ENCODE assay signal across 23 cellular contexts in the genomic region with DNA sequence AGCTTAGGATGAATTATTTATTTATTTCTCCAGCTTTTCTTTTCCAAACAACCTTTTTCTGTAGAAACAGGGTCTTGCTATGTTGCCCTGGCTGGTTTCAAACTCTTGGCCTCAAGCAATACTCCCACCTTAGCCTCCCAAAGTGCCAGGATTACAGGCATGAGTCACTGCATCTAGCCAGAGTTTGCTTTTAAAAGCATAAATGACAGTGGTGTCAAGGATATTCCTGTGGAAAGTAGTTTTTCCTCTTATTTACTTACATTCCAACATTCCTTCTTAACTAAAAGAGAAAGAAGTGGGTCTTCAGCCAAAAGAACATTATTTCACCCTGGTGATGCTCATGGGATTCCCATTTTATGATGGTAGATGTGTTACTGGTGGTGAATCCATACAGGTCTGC.
DNase-seq lines count a peak whose midpoint lies in the region; ATAC-seq and TF ChIP-seq lines count a peak whose summit lies in the region.
"Had no signal": no experiment of that assay in that cellular context is flagged by ENCODE, and none has a peak within 500 bp of the region (broad histone marks: within the 10 kb centered on the region; RNA-seq: fewer than 3 reads in every experiment).

No MANE protein-coding gene starts in this region.

- TF ChIP-seq CTCF in osteocyte (IDR thresholded peaks at IDR 0.05) (no peak), OCI-LY7 (conservative IDR thresholded peaks at IDR 0.05; ENCODE audit: low read length) (no peak), upper lobe of left lung (IDR thresholded peaks at IDR 0.05) (no peak)

- no peak overlapping the region for H3K4me3 ChIP-seq in OCI-LY7 (ENCODE audit: low read depth, low read length, poor library complexity, severe bottlenecking)
- H3K4me3 ChIP-seq in upper lobe of left lung, result no peak overlapping the region
- H3K4me3 ChIP-seq: dorsolateral prefrontal cortex, ovary, thoracic aorta had no signal

- peaks cover 64% of the 10 kb centered on the region for H3K4me1 Mint-ChIP-seq in osteocyte (ENCODE audit: unreplicated experiment)
- H3K4me1 Mint-ChIP-seq in activated naive CD8-positive, alpha-beta T cell treated with anti-CD3 and anti-CD28 coated beads, Interleukin-2, amount 50 U/mL, for 24 hours, result peaks cover 4% of the 10 kb centered on the region
- H3K4me1 Mint-ChIP-seq: naive B cell; stimulated activated effector memory CD8-positive, alpha-beta T cell treated with anti-CD3 and anti-CD28 coated beads, Interleukin-12 subunit alpha, Interleukin-12 subunit beta, amount 100 ng/mL, for 72 hours had no signal

- H3K4me1 ChIP-seq in OCI-LY7 (ENCODE audit: insufficient read depth, low read length, poor library complexity, severe bottlenecking), result peaks cover 18% of the 10 kb centered on the region
- H3K4me1 ChIP-seq in upper lobe of left lung, result peaks cover 0 to 8% (median 4%) of the 10 kb centered on the region in 4 donors

- no peaks in the 10 kb centered on the region for H3K9me2 ChIP-seq in OCI-LY7 (ENCODE audit: insufficient read depth, low read length)

- H3K9me3 Mint-ChIP-seq in osteocyte (ENCODE audit: unreplicated experiment), result no peaks in the 10 kb centered on the region
- H3K9me3 Mint-ChIP-seq in activated naive CD8-positive, alpha-beta T cell treated with anti-CD3 and anti-CD28 coated beads, Interleukin-2, amount 50 U/mL, for 24 hours, result no peaks in the 10 kb centered on the region
- H3K9me3 Mint-ChIP-seq: stimulated activated effector memory CD8-positive, alpha-beta T cell treated with anti-CD3 and anti-CD28 coated beads, Interleukin-12 subunit alpha, Interleukin-12 subunit beta, amount 100 ng/mL, for 72 hours; T-helper 1 cell treated with Interleukin-12 subunit alpha and Interleukin-12 subunit beta and Interleukin-4 antibody, amounts not matched to agents 30 μg/mL and 1 μg/mL, for 36 hours had no signal

- no peaks in the 10 kb centered on the region for H3K27me3 Mint-ChIP-seq in osteocyte (ENCODE audit: unreplicated experiment)
- H3K27me3 Mint-ChIP-seq in activated naive CD8-positive, alpha-beta T cell treated with anti-CD3 and anti-CD28 coated beads, Interleukin-2, amount 50 U/mL, for 24 hours, result peaks cover 2% of the 10 kb centered on the region
- H3K27me3 Mint-ChIP-seq: CD8-positive, alpha-beta memory T cell; naive B cell had no signal

- CTCF ChIA-PET in OCI-LY7 (lab: Charles Lee; ENCODE audit: unreplicated experiment), result no interaction called here

- H3K9me3 ChIP-seq in OCI-LY7 (ENCODE audit: low read length) (no peaks in the 10 kb centered on the region), upper lobe of left lung (no peaks in the 10 kb centered on the region)
- H3K9me3 ChIP-seq: ovary, thoracic aorta had no signal

- no peak overlapping the region for H2AFZ ChIP-seq in OCI-LY7 (ENCODE audit: low read length)

- H3K36me3 ChIP-seq in OCI-LY7 (ENCODE audit: insufficient read depth, low read length) (no peaks in the 10 kb centered on the region), upper lobe of left lung (no peaks in the 10 kb centered on the region)
- H3K36me3 ChIP-seq: ovary, thoracic aorta had no signal

- TF ChIP-seq EP300 in upper lobe of left lung (IDR thresholded peaks at IDR 0.05), result no peak

- H3K4me3 Mint-ChIP-seq in osteocyte (ENCODE audit: unreplicated experiment), result no peak overlapping the region
- H3K4me3 Mint-ChIP-seq in activated naive CD8-positive, alpha-beta T cell treated with anti-CD3 and anti-CD28 coated beads, Interleukin-2, amount 50 U/mL, for 24 hours, result no peak overlapping the region
- H3K4me3 Mint-ChIP-seq: CD8-positive, alpha-beta memory T cell; naive B cell; stimulated activated effector memory CD8-positive, alpha-beta T cell treated with anti-CD3 and anti-CD28 coated beads, Interleukin-12 subunit alpha, Interleukin-12 subunit beta, amount 100 ng/mL, for 72 hours; T-helper 1 cell treated with Interleukin-12 subunit alpha and Interleukin-12 subunit beta and Interleukin-4 antibody, amounts not matched to agents 30 μg/mL and 1 μg/mL, for 36 hours had no signal

- intact Hi-C loops in OCI-LY7 (cut with micrococcal nuclease; ENCODE audit: unreplicated experiment), result no loop called here

- POLR2A ChIA-PET in OCI-LY7 (lab: Charles Lee), result interaction anchor here (0.7 to 3.5 kb wide), 3 partner anchors 7 to 27 kb away, joined by 3 to 15 read pairs (median 4); no protein-coding TSS in a partner anchor

- H3K4me2 ChIP-seq in OCI-LY7 (ENCODE audit: low read length), result no peak overlapping the region

- H3K27me3 ChIP-seq in upper lobe of left lung, result no peaks in the 10 kb centered on the region
- H3K27me3 ChIP-seq: dorsolateral prefrontal cortex, ovary had no signal

- no peaks in the 10 kb centered on the region for H4K20me1 ChIP-seq in OCI-LY7 (ENCODE audit: insufficient read depth, low read length)

- H3K36me3 Mint-ChIP-seq in osteocyte (ENCODE audit: unreplicated experiment), result no peaks in the 10 kb centered on the region
- no peaks in the 10 kb centered on the region for H3K36me3 Mint-ChIP-seq in activated naive CD8-positive, alpha-beta T cell treated with anti-CD3 and anti-CD28 coated beads, Interleukin-2, amount 50 U/mL, for 24 hours (ENCODE audit: low read depth)
- H3K36me3 Mint-ChIP-seq: CD8-positive, alpha-beta memory T cell; naive B cell; stimulated activated effector memory CD8-positive, alpha-beta T cell treated with anti-CD3 and anti-CD28 coated beads, Interleukin-12 subunit alpha, Interleukin-12 subunit beta, amount 100 ng/mL, for 72 hours had no signal

- peak; percentile 84 for DNase-seq in EH (ENCODE audit: low read depth)
- peak; percentile 55 for DNase-seq in M059J (ENCODE audit: low read depth)
- no peak for DNase-seq in epithelial cell of prostate (ENCODE audit: low read depth, low spot score)
- DNase-seq in osteocyte (ENCODE audit: extremely low spot score, unreplicated experiment), result no peak
- no peak for DNase-seq in OCI-LY7 (ENCODE audit: low spot score)
- DNase-seq in NCI-H146 (lab: John Stamatoyannopoulos, UW), result no peak
- DNase-seq in activated naive CD8-positive, alpha-beta T cell treated with anti-CD3 and anti-CD28 coated beads, Interleukin-2, amount 50 U/mL, for 24 hours, result no peak
- no peak for DNase-seq in upper lobe of left lung
- DNase-seq: activated CD8-positive, alpha-beta memory T cell treated with anti-CD3 and anti-CD28 coated beads, Interleukin-2, amount 50 U/mL, for 48 hours; caudate nucleus; CD8-positive, alpha-beta memory T cell; DMS79 treated with DMSO at 0.1 percent for 48 hours; dorsolateral prefrontal cortex; naive B cell; NCI-H2227 treated with DMSO at 0.1 percent for 48 hours; NCI-H774; ovary; SHP77 treated with DMSO at 0.1 percent for 48 hours had no signal

- peak overlapping the region; percentile 91 for H3K27ac Mint-ChIP-seq in osteocyte (ENCODE audit: unreplicated experiment)
- no peak overlapping the region for H3K27ac Mint-ChIP-seq in activated naive CD8-positive, alpha-beta T cell treated with anti-CD3 and anti-CD28 coated beads, Interleukin-2, amount 50 U/mL, for 24 hours
- H3K27ac Mint-ChIP-seq: CD8-positive, alpha-beta memory T cell; naive B cell; stimulated activated effector memory CD8-positive, alpha-beta T cell treated with anti-CD3 and anti-CD28 coated beads, Interleukin-12 subunit alpha, Interleukin-12 subunit beta, amount 100 ng/mL, for 72 hours; T-helper 1 cell treated with Interleukin-12 subunit alpha and Interleukin-12 subunit beta and Interleukin-4 antibody, amounts not matched to agents 30 μg/mL and 1 μg/mL, for 36 hours had no signal

- no TSS peak for BruUV-seq in OCI-LY7 (replicated peaks; lab: Mats Ljungman, UMichigan)

- no peak for TF ChIP-seq POLR2A in upper lobe of left lung (IDR thresholded peaks at IDR 0.05)

- H3K27ac ChIP-seq in epithelial cell of prostate (peak overlapping the region; percentile 97), OCI-LY7 (ENCODE audit: low read depth, low read length, poor library complexity, severe bottlenecking) (no peak overlapping the region), upper lobe of left lung (no peak overlapping the region)
- H3K27ac ChIP-seq: dorsolateral prefrontal cortex, ovary, VCaP had no signal

- no peak for ATAC-seq in activated naive CD8-positive, alpha-beta T cell treated with anti-CD3 and anti-CD28 coated beads, Interleukin-2, amount 50 U/mL, for 24 hours
- no peak for ATAC-seq in upper lobe of left lung (ENCODE audit: low FRiP score in 2 of 2)
- ATAC-seq: sciatic nerve; stimulated activated effector memory CD8-positive, alpha-beta T cell treated with anti-CD3 and anti-CD28 coated beads, Interleukin-12 subunit alpha, Interleukin-12 subunit beta, amount 100 ng/mL, for 72 hours had no signal

- no peaks in the 10 kb centered on the region for H3K79me2 ChIP-seq in OCI-LY7 (ENCODE audit: insufficient read depth, low read depth, low read length)

Comparison
In these comparisons a context has a peak if more than half of its experiments do, and no peak if none do; other contexts are left out.
1. DNase-seq: peak in EH (single experiment) and M059J (single experiment); none in epithelial cell of prostate (single experiment), osteocyte (single experiment), OCI-LY7 (single experiment), NCI-H146 (single experiment), activated naive CD8-positive, alpha-beta T cell treated with anti-CD3 and anti-CD28 coated beads, Interleukin-2, amount 50 U/mL, for 24 hours (single experiment) and upper lobe of left lung (0 of 2).